Comparison of ENCODE assay signal across 29 cellular contexts in genomic region chr21:31678478-31678877, GRCh38.
"Had no signal": no experiment of that assay in that cellular context is flagged by ENCODE, and none has a peak within 500 bp of the region (broad histone marks: within the 10 kb centered on the region; RNA-seq: fewer than 3 reads in every experiment).

No MANE protein-coding gene starts in this region.

- H3K4me2 ChIP-seq: neural progenitor cell, smooth muscle cell had no signal

- H3K9ac ChIP-seq: neural progenitor cell, parathyroid adenoma had no signal

- H3K4me1 ChIP-seq: neural progenitor cell, parathyroid adenoma, psoas muscle, spleen, suprapubic skin, testis, tibial artery, upper lobe of right lung, uterus had no signal

- H3K36me3 ChIP-seq: ovary, uterus had no signal

- H3K27ac ChIP-seq: neural progenitor cell, ovary, parathyroid adenoma, psoas muscle, skin epidermis, spleen, suprapubic skin, testis, tibial artery, transverse colon, upper lobe of right lung, uterus had no signal

- H3K4me3 ChIP-seq: neural progenitor cell, ovary, psoas muscle, skin epidermis, smooth muscle cell, spleen, suprapubic skin, testis, tibial artery, transverse colon, upper lobe of right lung, uterus had no signal

- H3K27me3 ChIP-seq: neural progenitor cell, ovary, spleen, suprapubic skin, testis, tibial artery, transverse colon, upper lobe of right lung, uterus had no signal

- H3K9me3 ChIP-seq: ovary, psoas muscle, spleen, suprapubic skin, testis, tibial artery, transverse colon, upper lobe of right lung, uterus had no signal

- DNase-seq: naive thymus-derived CD4-positive, alpha-beta T cell; natural killer cell; occipital lobe; ovary; posterior cingulate gyrus; psoas muscle; right cardiac atrium; spleen; stimulated activated CD4-positive, alpha-beta T cell treated with anti-CD3 and anti-CD28 coated beads, Interleukin-12 subunit alpha, Interleukin-12 subunit beta, amount 100 ng/mL, for 4 hours; stimulated activated CD4-positive, alpha-beta T cell treated with anti-CD3 and anti-CD28 coated beads, Interleukin-1b, Interleukin-23, amount 100 ng/mL, for 48 hours; stimulated activated CD4-positive, alpha-beta T cell treated with anti-CD3 and anti-CD28 coated beads, Interleukin-4, amount 100 ng/mL, for 1 hour; stimulated activated CD4-positive, alpha-beta T cell treated with anti-CD3 and anti-CD28 coated beads, Interleukin-4, amount 100 ng/mL, for 4 hours; stimulated activated CD8-positive, alpha-beta memory T cell treated with anti-CD3 and anti-CD28 coated beads, Interleukin-4, amount 100 ng/mL, for 48 hours; stimulated activated naive CD4-positive, alpha-beta T cell; stimulated activated naive CD8-positive, alpha-beta T cell treated with anti-CD3 and anti-CD28 coated beads, Interleukin-15, amount 100 ng/mL, for 72 hours; stimulated activated naive CD8-positive, alpha-beta T cell treated with anti-CD3 and anti-CD28 coated beads, Interleukin-15, Interleukin-2, amounts not matched to agents 100 U/mL and 50 U/mL, for 24 hours; substantia nigra; testis; tibial artery; transverse colon; upper lobe of right lung; uterus had no signal

- H2AFZ ChIP-seq: neural progenitor cell, parathyroid adenoma had no signal

- ATAC-seq: naive thymus-derived CD4-positive, alpha-beta T cell; natural killer cell; psoas muscle; right cardiac atrium; sciatic nerve; stimulated activated memory B cell treated with anti-CD40 and anti-IgM and Interleukin-4, amounts not matched to agents 10 μg/mL and 1 μg/mL and 100 μg/mL, for 72 hours; stimulated activated naive CD8-positive, alpha-beta T cell treated with anti-CD3 and anti-CD28 coated beads, Interleukin-15, amount 100 ng/mL, for 72 hours; stimulated activated naive CD8-positive, alpha-beta T cell treated with anti-CD3 and anti-CD28 coated beads, Interleukin-15, Interleukin-2, amounts not matched to agents 100 U/mL and 50 U/mL, for 24 hours; upper lobe of right lung had no signal
